1 cellular context compared by ENCODE assay signal in genomic region chr17:28524476-28525415, GRCh38.
TF ChIP-seq lines count a peak whose summit lies in the region.

No MANE protein-coding gene starts in this region.

TF ChIP-seq in K562, 482 proteins besides CTCF, POLR2A, EP300 and RAD21:
- TF ChIP-seq ESRRB (CRISPR knock-in tag; IDR thresholded peaks at IDR 0.05; ENCODE audit: borderline replicate concordance) (no peak), CEBPB (tag; IDR thresholded peaks at IDR 0.05) (peak; percentile 51), ZNF311 (CRISPR knock-in tag; IDR thresholded peaks at IDR 0.05) (no peak), HINFP (tag; conservative IDR thresholded peaks at IDR 0.05; ENCODE audit: low read depth) (no peak), ZNF77 (CRISPR knock-in tag; IDR thresholded peaks at IDR 0.05) (no peak), CBX1 (IDR thresholded peaks at IDR 0.05; ENCODE audit: low read depth) (no peak), ZNF655 (CRISPR knock-in tag; IDR thresholded peaks at IDR 0.05) (no peak), RFX5 (IDR thresholded peaks at IDR 0.05; ENCODE audit: low read depth, low read length) (no peak)
- TF ChIP-seq, protein P1, sequence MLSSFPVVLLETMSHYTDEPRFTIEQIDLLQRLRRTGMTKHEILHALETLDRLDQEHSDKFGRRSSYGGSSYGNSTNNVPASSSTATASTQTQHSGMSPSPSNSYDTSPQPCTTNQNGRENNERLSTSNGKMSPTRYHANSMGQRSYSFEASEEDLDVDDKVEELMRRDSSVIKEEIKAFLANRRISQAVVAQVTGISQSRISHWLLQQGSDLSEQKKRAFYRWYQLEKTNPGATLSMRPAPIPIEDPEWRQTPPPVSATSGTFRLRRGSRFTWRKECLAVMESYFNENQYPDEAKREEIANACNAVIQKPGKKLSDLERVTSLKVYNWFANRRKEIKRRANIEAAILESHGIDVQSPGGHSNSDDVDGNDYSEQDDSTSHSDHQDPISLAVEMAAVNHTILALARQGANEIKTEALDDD (IDR thresholded peaks at IDR 0.05) = no peak
- TF ChIP-seq, protein P2, sequence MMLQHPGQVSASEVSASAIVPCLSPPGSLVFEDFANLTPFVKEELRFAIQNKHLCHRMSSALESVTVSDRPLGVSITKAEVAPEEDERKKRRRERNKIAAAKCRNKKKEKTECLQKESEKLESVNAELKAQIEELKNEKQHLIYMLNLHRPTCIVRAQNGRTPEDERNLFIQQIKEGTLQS (IDR thresholded peaks at IDR 0.05) = 0 out of 2 replicates have a peak, but pooled peaks have one; percentile 18
- TF ChIP-seq, protein P2 (CRISPR knock-in tag; conservative IDR thresholded peaks at IDR 0.05) = no peak
